ENCODE assay signal across 18 cellular contexts in genomic region chr1:201911827-201912571, GRCh38. TPM values are rescaled to one million over a fixed set of nuclear protein-coding genes. Genes with fewer than 3 reads are reported as not detected.
DNase-seq lines count a peak whose midpoint lies in the region; ATAC-seq and TF ChIP-seq lines count a peak whose summit lies in the region.
"Had no signal": no experiment of that assay in that cellular context is flagged by ENCODE, and none has a peak within 500 bp of the region (broad histone marks: within the 10 kb centered on the region; RNA-seq: fewer than 3 reads in every experiment).

No MANE protein-coding gene starts in this region.

- H3K4me1 ChIP-seq in esophagus squamous epithelium (peaks cover 6 to 88% (median 16%) of the 10 kb centered on the region in 3 donors), gastrocnemius medialis (peaks cover 20 to 33% of the 10 kb centered on the region in 2 donors), osteoblast (ENCODE audit: insufficient read depth, low read length) (peaks cover 29% of the 10 kb centered on the region)

- H3K36me3 ChIP-seq in esophagus squamous epithelium: no peaks in the 10 kb centered on the region
- no peaks in the 10 kb centered on the region for H3K36me3 ChIP-seq in gastrocnemius medialis
- H3K36me3 ChIP-seq in osteoblast (ENCODE audit: insufficient read depth, low read length): no peaks in the 10 kb centered on the region
- H3K36me3 ChIP-seq: heart left ventricle had no signal

- in situ Hi-C loops in gastrocnemius medialis (cut with MboI; ENCODE audit: low sequenced_read_pairs in 4 of 4): no loop called here

- H3K9me3 ChIP-seq in esophagus squamous epithelium (no peaks in the 10 kb centered on the region), gastrocnemius medialis (no peaks in the 10 kb centered on the region), osteoblast (ENCODE audit: low read depth, low read length) (no peaks in the 10 kb centered on the region)
- H3K9me3 ChIP-seq: heart left ventricle had no signal

- H3K79me2 ChIP-seq in osteoblast (ENCODE audit: insufficient read depth, low read length): peaks cover 5% of the 10 kb centered on the region

- H3K4me3 ChIP-seq in esophagus squamous epithelium: no peak overlapping the region
- no peak overlapping the region for H3K4me3 ChIP-seq in gastrocnemius medialis
- no peak overlapping the region for H3K4me3 ChIP-seq in osteoblast (ENCODE audit: insufficient read depth, low read length)
- H3K4me3 ChIP-seq: heart left ventricle had no signal

- intact Hi-C loops in esophagus squamous epithelium (cut with DNase I) (no loop called here), gastrocnemius medialis (cut with DNase I; ENCODE audit: low total_unique reads) (no loop called here)

- H3K27ac ChIP-seq in esophagus squamous epithelium: peak overlapping the region; percentile 36 to 91 (median 78)
- peak overlapping the region in 3 of 4 donors; percentile 13 to 72 (median 58) for H3K27ac ChIP-seq in gastrocnemius medialis
- no peak overlapping the region for H3K27ac ChIP-seq in osteoblast (ENCODE audit: low read depth, low read length)

- TF ChIP-seq POLR2A in esophagus squamous epithelium (IDR thresholded peaks at IDR 0.05): no peak
- no peak for TF ChIP-seq POLR2A in gastrocnemius medialis (IDR thresholded peaks at IDR 0.05)

- no peaks in the 10 kb centered on the region for H3K27me3 ChIP-seq in esophagus squamous epithelium
- no peaks in the 10 kb centered on the region for H3K27me3 ChIP-seq in gastrocnemius medialis
- no peaks in the 10 kb centered on the region for H3K27me3 ChIP-seq in osteoblast (ENCODE audit: insufficient read depth, low read length)
- H3K27me3 ChIP-seq: heart left ventricle had no signal

- no peaks in the 10 kb centered on the region for H4K20me1 ChIP-seq in osteoblast (ENCODE audit: insufficient read depth, low read length)

- TF ChIP-seq CTCF in esophagus squamous epithelium (IDR thresholded peaks at IDR 0.05) (no peak), gastrocnemius medialis (IDR thresholded peaks at IDR 0.05 in 4 of 5, conservative IDR thresholded peaks at IDR 0.05 in 1 of 5) (no peak), osteoblast (IDR thresholded peaks at IDR 0.05; ENCODE audit: extremely low read depth, low read depth, low read length) (no peak)

- no peak overlapping the region for H3K4me2 ChIP-seq in osteoblast (ENCODE audit: insufficient read depth, low read length)

- no peak for ATAC-seq in gastrocnemius medialis
- ATAC-seq in GM18909 (IDR thresholded peaks at IDR 0.05; ENCODE audit: poor library complexity, unreplicated experiment): no peak
- ATAC-seq in HG03039 (IDR thresholded peaks at IDR 0.05; ENCODE audit: unreplicated experiment): no peak
- ATAC-seq: esophagus mucosa, heart left ventricle, PC-3 had no signal

- no peak overlapping the region for H2AFZ ChIP-seq in osteoblast (ENCODE audit: low read length)

- DNase-seq in ELF-1 (ENCODE audit: low read depth, low spot score) (peak; percentile 46), NCI-H2081 treated with DMSO at 0.1 percent for 48 hours (lab: John Stamatoyannopoulos, UW) (peak; percentile 21), esophagus squamous epithelium (lab: John Stamatoyannopoulos, UW) (no peak), gastrocnemius medialis (no peak), osteoblast (ENCODE audit: insufficient read length, low spot score, missing footprints) (no peak)
- no peak for DNase-seq in activated CD4-positive, CD25-positive, alpha-beta regulatory T cell (lab: John Stamatoyannopoulos, UW)
- DNase-seq: activated CD4-positive, alpha-beta T cell treated with anti-CD3 and anti-CD28 coated beads for 4 hours; activated CD8-positive, alpha-beta memory T cell treated with anti-CD3 and anti-CD28 coated beads, Interleukin-2, amount 50 U/mL, for 4 hours; activated naive CD4-positive, alpha-beta T cell treated with Interleukin-2 at 50 U/mL for 16 hours; heart left ventricle; NCI-H1694 treated with DMSO at 0.1 percent for 48 hours; NCI-H510A treated with DMSO at 0.1 percent for 48 hours; PC-3 had no signal

- WGBS in esophagus squamous epithelium, 2 donors: 71 to 78% methylated on average over 3 to 4 of the region's 4 CpGs

RNA-seq across cellular contexts. Expression of gene SHISA4, which starts 23.3 kb away (rescaled TPM):
- total RNA-seq in esophagus squamous epithelium (10 to 100 TPM in 1 of 4 donors, 1 to 10 TPM in 3; 3.3 to 12.3 (median 5.6) TPM), gastrocnemius medialis (100 to 1,000 TPM in 2 of 4 donors, 10 to 100 TPM in 2; 76.6 to 384 (median 229) TPM), osteoblast (25.3 and 27.1 TPM in 2 replicates)

RNA-seq across cellular contexts. Expression of gene LMOD1, which starts 34.3 kb away (rescaled TPM):
- total RNA-seq in esophagus squamous epithelium (100 to 1,000 TPM in 1 of 4 donors, 10 to 100 TPM in 2, 1 to 10 TPM in 1; 8.3 to 157 (median 38.6) TPM), gastrocnemius medialis (10 to 100 TPM; 12.8 to 39.5 (median 22.6) TPM), osteoblast (17.1 and 21.7 TPM in 2 replicates)
- total RNA-seq: dermis microvascular lymphatic vessel endothelial cell, SK-MEL-5 had no signal

RNA-seq across cellular contexts. Expression of gene TIMM17A, which starts 43.3 kb away (rescaled TPM):
- 10 to 100 TPM; 18.7 to 44.6 (median 34.6) TPM for total RNA-seq in esophagus squamous epithelium
- 10 to 100 TPM; 33.6 to 67.6 (median 43.3) TPM for total RNA-seq in gastrocnemius medialis
- 35.7 and 38.7 TPM in 2 replicates for total RNA-seq in osteoblast

Comparison
In these comparisons a context has a peak if more than half of its experiments do, and no peak if none do; other contexts are left out.
1. DNase-seq: peak in ELF-1 (single experiment) and NCI-H2081 treated with DMSO at 0.1 percent for 48 hours (single experiment); none in esophagus squamous epithelium (single experiment), gastrocnemius medialis (0 of 2), osteoblast (single experiment) and activated CD4-positive, CD25-positive, alpha-beta regulatory T cell (0 of 4).